ENCODE assay signal across 11 cellular contexts in genomic region chr13:45674908-45675307, GRCh38. TPM values are rescaled to one million over a fixed set of nuclear protein-coding genes. Genes with fewer than 3 reads are reported as not detected.
DNase-seq lines count a peak whose midpoint lies in the region; ATAC-seq and TF ChIP-seq lines count a peak whose summit lies in the region.
"Had no signal": no experiment of that assay in that cellular context is flagged by ENCODE, and none has a peak within 500 bp of the region (broad histone marks: within the 10 kb centered on the region; RNA-seq: fewer than 3 reads in every experiment).

No MANE protein-coding gene starts in this region.

- peak; percentile 51; the same call in 2 of the 3 replicates for ATAC-seq in SK-N-SH treated with all-trans-retinoic acid at 6 μM for 48 hours
- ATAC-seq in HG03280 (IDR thresholded peaks at IDR 0.05; ENCODE audit: unreplicated experiment): no peak
- no peak for ATAC-seq in HG02678 (IDR thresholded peaks at IDR 0.05; ENCODE audit: unreplicated experiment)
- no peak for ATAC-seq in GM18858 (IDR thresholded peaks at IDR 0.05; ENCODE audit: unreplicated experiment)

- no peak for TF ChIP-seq CTCF in AG04449 (IDR thresholded peaks at IDR 0.05; ENCODE audit: insufficient read depth, low read length, missing control alignments)
- TF ChIP-seq CTCF in fibroblast of the aortic adventitia (IDR thresholded peaks at IDR 0.05; ENCODE audit: insufficient read depth, low read length): no peak

- POLR2A ChIA-PET in AG04449 (lab: Yijun Ruan, JAX): interaction anchor here (0.6 kb wide), 1 partner anchor 1121 kb away, joined by 3 read pairs; no protein-coding TSS in a partner anchor

- DNase-seq in AG04449 (ENCODE audit: low read depth, low spot score) (peak; percentile 54), HK-2 (ENCODE audit: unreplicated experiment) (peak; percentile 10), fibroblast of the aortic adventitia (ENCODE audit: low read depth) (peak; percentile 69), cerebellar nuclear complex (lab: John Stamatoyannopoulos, UW) (no peak)
- DNase-seq: naive B cell; stimulated activated naive CD4-positive, alpha-beta T cell had no signal

- CTCF ChIA-PET in AG04449 (lab: Yijun Ruan, JAX): no interaction called here

- H3K4me3 ChIP-seq in AG04449 (ENCODE audit: low read depth, low read length) (no peak overlapping the region), fibroblast of the aortic adventitia (ENCODE audit: low read depth, low read length) (no peak overlapping the region)
- H3K4me3 ChIP-seq: BLaER1 treated with 17β-estradiol and CSF1 and Interleukin-3, amounts not matched to agents 10 nM and 100 nM had no signal

TF ChIP-seq in SK-N-SH treated with all-trans-retinoic acid at 6 μM for 48 hours, 23 proteins besides CTCF, POLR2A, EP300 and RAD21:
- peak; percentile 70; the same call in 1 of the 2 replicates for TF ChIP-seq ZNF8 (CRISPR knock-in tag; IDR thresholded peaks at IDR 0.05)
- TF ChIP-seq GLIS3 (CRISPR knock-in tag; IDR thresholded peaks at IDR 0.05): no peak
- no peak for TF ChIP-seq TOX (CRISPR knock-in tag; IDR thresholded peaks at IDR 0.05; ENCODE audit: borderline replicate concordance)

RNA-seq across cellular contexts. Expression of gene CBY2, which starts 27.2 kb away (rescaled TPM):
- not detected in 2 replicates for total RNA-seq in fibroblast of the aortic adventitia (ENCODE audit: low replicate concordance)

RNA-seq across cellular contexts. Expression of gene ERICH6B, which starts 59.4 kb away (rescaled TPM):
- not detected in 2 replicates for total RNA-seq in fibroblast of the aortic adventitia (ENCODE audit: low replicate concordance)

Comparison
In these comparisons a context has a peak if more than half of its experiments do, and no peak if none do; other contexts are left out.
1. DNase-seq: peak in AG04449 (single experiment), HK-2 (single experiment) and fibroblast of the aortic adventitia (single experiment); none in cerebellar nuclear complex (0 of 2).